In genomic region chr1:153001382-153001781, GRCh38 we compare ENCODE assay signal across 1 cellular context.
TF ChIP-seq lines count a peak whose summit lies in the region.

Gene SPRR3 (plus strand): TSS chr1:153001749. CDS start chr1:153003021, 1,272 bp downstream.

TF ChIP-seq in SK-N-SH, 30 proteins besides CTCF, POLR2A, EP300 and RAD21 (continued from another document):
- TF ChIP-seq USF1 (IDR thresholded peaks at IDR 0.05; ENCODE audit: borderline replicate concordance, low read depth) (no peak), PBX3 (IDR thresholded peaks at IDR 0.05) (no peak)
TF ChIP-seq in SK-N-SH: peak in this region for 0.
